In the genomic region with DNA sequence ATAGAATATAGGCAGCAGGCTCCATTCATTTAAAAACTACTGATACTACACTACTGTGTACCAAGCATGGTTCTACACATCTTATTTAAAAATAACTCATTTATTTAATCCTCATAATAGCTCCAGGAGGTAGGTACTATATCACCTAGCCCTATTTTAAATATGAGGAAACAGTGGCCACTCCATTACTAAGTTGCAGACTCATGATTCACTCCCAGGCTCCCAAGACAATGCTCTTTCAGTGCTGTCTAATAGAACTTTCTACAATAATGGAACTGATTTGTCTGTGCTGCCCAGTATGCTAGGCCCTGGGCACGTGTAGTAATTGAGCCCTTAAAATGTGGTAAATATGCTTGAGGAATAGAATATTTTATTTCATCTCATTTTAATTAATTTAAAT, we compare ENCODE assay signal across 19 cellular contexts.
"Had no signal": no experiment of that assay in that cellular context is flagged by ENCODE, and none has a peak within 500 bp of the region (broad histone marks: within the 10 kb centered on the region; RNA-seq: fewer than 3 reads in every experiment).

No MANE protein-coding gene starts in this region.

- H3K4me3 Mint-ChIP-seq: activated B cell treated with CpG ODN at 0.5 μM for 24 hours; activated CD4-positive, alpha-beta T cell treated with anti-CD3 and anti-CD28 coated beads, Interleukin-2, amount 10 ng/mL, durations not matched to agents 24 days and 14 days; activated naive CD8-positive, alpha-beta T cell treated with anti-CD3 and anti-CD28 coated beads, Interleukin-2, amount 50 U/mL, for 24 hours; central memory CD8-positive, alpha-beta T cell; dendritic cell treated with granulocyte-macrophage colony-stimulating factor and Interleukin-4, amounts not matched to agents 40 ng/mL and 50 ng/mL, for 4 days; endodermal cell; naive thymus-derived CD4-positive, alpha-beta T cell had no signal

- H3K27me3 Mint-ChIP-seq: activated B cell treated with CpG ODN at 0.5 μM for 24 hours; activated CD4-positive, alpha-beta T cell treated with anti-CD3 and anti-CD28 coated beads, Interleukin-2, amount 10 ng/mL, durations not matched to agents 24 days and 14 days; activated naive CD8-positive, alpha-beta T cell treated with anti-CD3 and anti-CD28 coated beads, Interleukin-2, amount 50 U/mL, for 24 hours; central memory CD8-positive, alpha-beta T cell; dendritic cell treated with granulocyte-macrophage colony-stimulating factor and Interleukin-4, amounts not matched to agents 40 ng/mL and 50 ng/mL, for 4 days; naive thymus-derived CD4-positive, alpha-beta T cell had no signal

- H3K9me3 Mint-ChIP-seq: activated B cell treated with CpG ODN at 0.5 μM for 24 hours; activated naive CD8-positive, alpha-beta T cell treated with anti-CD3 and anti-CD28 coated beads, Interleukin-2, amount 50 U/mL, for 24 hours; central memory CD8-positive, alpha-beta T cell; endodermal cell had no signal

- H3K9me3 ChIP-seq: gastrocnemius medialis, spleen, upper lobe of right lung had no signal

- ATAC-seq: activated naive CD8-positive, alpha-beta T cell treated with anti-CD3 and anti-CD28 coated beads, Interleukin-2, amount 50 U/mL, for 24 hours; gastrocnemius medialis; naive thymus-derived CD4-positive, alpha-beta T cell; right cardiac atrium; upper lobe of right lung had no signal

- H3K36me3 ChIP-seq: gastrocnemius medialis, spleen, upper lobe of right lung had no signal

- DNase-seq: activated B cell treated with CpG ODN at 0.5 μM for 24 hours; activated CD4-positive, alpha-beta T cell treated with anti-CD3 and anti-CD28 coated beads, Interleukin-2, amount 10 ng/mL, durations not matched to agents 24 days and 14 days; activated naive CD4-positive, alpha-beta T cell treated with Interleukin-2 at 50 U/mL for 16 hours; activated naive CD8-positive, alpha-beta T cell treated with anti-CD3 and anti-CD28 coated beads, Interleukin-2, amount 50 U/mL, for 24 hours; endodermal cell; gastrocnemius medialis; hippocampal formation; kidney glomerular epithelial cell; naive thymus-derived CD4-positive, alpha-beta T cell; right cardiac atrium; spleen; stimulated activated CD4-positive, alpha-beta T cell treated with anti-CD3 and anti-CD28 coated beads, Interleukin-2, amount 100 ng/mL, for 24 hours; stimulated activated naive CD4-positive, alpha-beta T cell; T-helper 2 cell; upper lobe of right lung had no signal

- H3K27me3 ChIP-seq: gastrocnemius medialis, spleen, upper lobe of right lung had no signal

- FAIRE-seq: TTC549 had no signal

- H3K4me3 ChIP-seq: gastrocnemius medialis, lung, spleen, upper lobe of right lung had no signal

- H3K27ac Mint-ChIP-seq: activated B cell treated with CpG ODN at 0.5 μM for 24 hours; activated CD4-positive, alpha-beta T cell treated with anti-CD3 and anti-CD28 coated beads, Interleukin-2, amount 10 ng/mL, durations not matched to agents 24 days and 14 days; activated naive CD8-positive, alpha-beta T cell treated with anti-CD3 and anti-CD28 coated beads, Interleukin-2, amount 50 U/mL, for 24 hours; dendritic cell treated with granulocyte-macrophage colony-stimulating factor and Interleukin-4, amounts not matched to agents 40 ng/mL and 50 ng/mL, for 4 days; endodermal cell; naive thymus-derived CD4-positive, alpha-beta T cell had no signal

- H3K27ac ChIP-seq: spleen had no signal
